In genomic region chr15:78811825-78812183, GRCh38 we compare ENCODE assay signal across 1 cellular context.
A peak's percentile ranks its signal among the peaks of the same experiment; 100 is the strongest.
TF ChIP-seq lines count a peak whose summit lies in the region.

No MANE protein-coding gene starts in this region.

TF ChIP-seq in K562, 482 proteins besides CTCF, POLR2A, EP300 and RAD21 (continued from another document):
- TF ChIP-seq ZBTB40 (IDR thresholded peaks at IDR 0.05) (0 out of 2 replicates have a peak, but pooled peaks have one; percentile 8), ZBTB40 (CRISPR knock-in tag; IDR thresholded peaks at IDR 0.05) (no peak), POLR2G (IDR thresholded peaks at IDR 0.05; ENCODE audit: low read depth, low read length) (peak; percentile 35; the same call in 1 of the 2 replicates), GABPA (tag; conservative IDR thresholded peaks at IDR 0.05; ENCODE audit: low read depth) (0 out of 2 replicates have a peak, but pooled peaks have one; percentile 34), RBFOX2 (IDR thresholded peaks at IDR 0.05; ENCODE audit: low read depth, low read length) (0 out of 2 replicates have a peak, but pooled peaks have one; percentile 25), RUNX1 (IDR thresholded peaks at IDR 0.05; ENCODE audit: low read depth) (no peak), ZFX (CRISPR knock-in tag; IDR thresholded peaks at IDR 0.05) (peak; percentile 32; the same call in 1 of the 2 replicates), MGA (IDR thresholded peaks at IDR 0.05) (0 out of 2 replicates have a peak, but pooled peaks have one; percentile 26), ZNF395 (CRISPR knock-in tag; IDR thresholded peaks at IDR 0.05) (no peak), ZNF445 (CRISPR knock-in tag; IDR thresholded peaks at IDR 0.05; ENCODE audit: low read depth) (no peak)
